ENCODE assay signal across 7 cellular contexts in the genomic region with DNA sequence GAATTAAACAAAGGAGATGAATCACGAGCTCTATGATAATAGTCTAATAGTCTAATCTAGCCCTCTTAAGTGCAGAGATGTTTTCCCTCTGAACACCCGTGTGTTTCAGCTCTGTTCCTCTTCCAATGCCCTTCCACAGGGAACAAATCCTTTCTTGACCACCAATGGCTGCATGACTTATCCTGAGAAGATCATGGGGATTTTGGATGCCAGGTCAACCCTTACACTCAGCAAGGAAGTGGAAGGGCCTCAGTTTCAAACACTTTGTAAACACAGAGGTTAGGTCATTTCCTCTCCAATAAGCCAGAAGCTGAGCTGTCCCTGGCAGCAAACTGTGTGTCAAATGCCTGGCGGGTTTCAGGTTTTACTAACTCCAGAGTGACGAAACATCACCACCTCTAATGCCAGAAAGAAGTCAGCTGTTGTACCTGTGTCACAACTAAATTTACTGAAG.
DNase-seq lines count a peak whose midpoint lies in the region; ATAC-seq, FAIRE-seq and TF ChIP-seq lines count a peak whose summit lies in the region.

No MANE protein-coding gene starts in this region.

- no peak overlapping the region for H3K9ac ChIP-seq in SU-DHL-6 (ENCODE audit: low read length)

- no peak for FAIRE-seq in GM12892 (lab: Jason Lieb, UNC)

- peak; percentile 83 for ATAC-seq in HG02610 (IDR thresholded peaks at IDR 0.05; ENCODE audit: unreplicated experiment)
- peak; percentile 90 for ATAC-seq in sciatic nerve
- no peak for ATAC-seq in HG03432 (IDR thresholded peaks at IDR 0.05; ENCODE audit: unreplicated experiment)

- no peak for TF ChIP-seq CTCF in SU-DHL-6 (IDR thresholded peaks at IDR 0.05; ENCODE audit: insufficient read depth, low read length, poor library complexity, severe bottlenecking)
- no peak for TF ChIP-seq CTCF in fibroblast of the aortic adventitia (IDR thresholded peaks at IDR 0.05; ENCODE audit: insufficient read depth, low read length)

- no peak for TF ChIP-seq POLR2A in GM12892 (IDR thresholded peaks at IDR 0.05; ENCODE audit: low read depth, low read length)

- no peaks in the 10 kb centered on the region for H3K79me2 ChIP-seq in SU-DHL-6 (ENCODE audit: insufficient read depth, low read length)

- no peaks in the 10 kb centered on the region for H3K9me3 ChIP-seq in SU-DHL-6 (ENCODE audit: insufficient read depth, low read length)

- H3K4me2 ChIP-seq in SU-DHL-6 (ENCODE audit: low read depth, low read length, poor library complexity, severe bottlenecking) = no peak overlapping the region

- H3K27me3 ChIP-seq in SU-DHL-6 (ENCODE audit: low read length) = no peaks in the 10 kb centered on the region

- no peaks in the 10 kb centered on the region for H3F3A ChIP-seq in SU-DHL-6 (ENCODE audit: insufficient read depth)

- peak; percentile 99 for DNase-seq in fibroblast of the aortic adventitia (ENCODE audit: low read depth)
- no peak for DNase-seq in sciatic nerve (ENCODE audit: low spot score)
- no peak for DNase-seq in GM12892 (ENCODE audit: insufficient read length)
- no peak for DNase-seq in stimulated activated CD4-positive, alpha-beta T cell treated with anti-CD3 and anti-CD28 coated beads, Interleukin-2, amount 100 ng/mL, for 24 hours

- no peak overlapping the region for H3K27ac ChIP-seq in SU-DHL-6 (ENCODE audit: low read depth, low read length)

- intact Hi-C loops in sciatic nerve (cut with DNase I) = no loop called here

- H2AFZ ChIP-seq in SU-DHL-6 (ENCODE audit: low read depth, low read length, severe bottlenecking) = peak overlapping the region; percentile 60

- H4K20me1 ChIP-seq in SU-DHL-6 (ENCODE audit: low read depth, low read length) = no peaks in the 10 kb centered on the region

- H3K4me3 ChIP-seq in SU-DHL-6 (ENCODE audit: insufficient read depth, low read length, poor library complexity, severe bottlenecking) = no peak overlapping the region
- H3K4me3 ChIP-seq in fibroblast of the aortic adventitia (ENCODE audit: low read depth, low read length) = no peak overlapping the region

- H3K9me2 ChIP-seq in SU-DHL-6 (replicated peaks; ENCODE audit: insufficient read depth, low read length) = no peaks in the 10 kb centered on the region

- no peaks in the 10 kb centered on the region for H3K36me3 ChIP-seq in SU-DHL-6 (ENCODE audit: low read length)
